ENCODE assay signal across 24 cellular contexts in the genomic region with DNA sequence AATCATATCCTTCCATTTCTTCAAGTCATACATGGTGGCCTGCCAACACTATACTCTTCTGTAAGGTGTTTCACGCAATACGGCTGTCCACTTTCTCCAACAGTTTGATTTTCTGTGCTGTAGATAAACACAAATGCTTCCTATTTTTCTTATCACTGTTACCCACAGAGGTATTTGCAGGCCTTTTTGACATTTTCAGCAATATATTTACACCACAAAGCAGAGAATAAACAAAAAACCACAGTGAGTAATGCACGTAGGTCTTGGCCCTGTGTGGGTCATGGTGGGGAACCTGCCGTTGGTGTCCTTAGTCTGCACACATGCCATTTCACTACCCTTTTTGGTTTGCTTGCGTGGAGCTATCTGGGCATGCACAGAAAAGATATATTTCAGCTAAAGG.
"Had no signal": no experiment of that assay in that cellular context is flagged by ENCODE, and none has a peak within 500 bp of the region (broad histone marks: within the 10 kb centered on the region; RNA-seq: fewer than 3 reads in every experiment).

No MANE protein-coding gene starts in this region.

- H3K4me3 Mint-ChIP-seq: activated CD8-positive, alpha-beta T cell treated with anti-CD3 and anti-CD28 coated beads for 36 hours; activated naive CD8-positive, alpha-beta T cell treated with anti-CD3 and anti-CD28 coated beads, Interleukin-2, amount 10 ng/mL, durations not matched to agents 7 days and 5 days; activated T-cell treated with anti-CD3 and anti-CD28 coated beads, Interleukin-2, amount 50 U/mL, for 72 hours; T-helper 1 cell treated with Interleukin-12 subunit alpha and Interleukin-12 subunit beta and Interleukin-4 antibody, amounts not matched to agents 30 μg/mL and 1 μg/mL, for 36 hours had no signal

- DNase-seq: activated CD4-positive, alpha-beta T cell treated with anti-CD3 and anti-CD28 coated beads for 4 hours; activated CD8-positive, alpha-beta memory T cell treated with anti-CD3 and anti-CD28 coated beads, Interleukin-2, amount 50 U/mL, for 4 hours; activated CD8-positive, alpha-beta T cell treated with anti-CD3 and anti-CD28 coated beads for 36 hours; activated naive CD4-positive, alpha-beta T cell treated with anti-CD3 and anti-CD28 coated beads, Interleukin-2, amount 50 U/mL, for 16 hours; activated naive CD8-positive, alpha-beta T cell treated with anti-CD3 and anti-CD28 coated beads, Interleukin-2, amount 10 ng/mL, durations not matched to agents 7 days and 5 days; activated T-cell treated with anti-CD3 and anti-CD28 coated beads, Interleukin-2, amount 50 U/mL, for 72 hours; adrenal gland; aorta; caudate nucleus; KG1; NCI-H1092; NCI-H1417; NCI-H1930; NCI-H2171 treated with DMSO at 0.1 percent for 48 hours; NCI-H226; NCI-H510A; NCI-H526 treated with DMSO at 0.1 percent for 48 hours; NCI-H82; PC-3; SHP77 treated with DMSO at 0.1 percent for 48 hours; T-helper 9 cell had no signal

- H3K4me1 Mint-ChIP-seq: activated naive CD8-positive, alpha-beta T cell treated with anti-CD3 and anti-CD28 coated beads, Interleukin-2, amount 10 ng/mL, durations not matched to agents 7 days and 5 days had no signal

- ATAC-seq: activated CD4-positive, CD25-positive, alpha-beta regulatory T cell treated with anti-CD3 and anti-CD28 coated beads, Interleukin-2, amount 50 U/mL, for 24 hours; activated CD8-positive, alpha-beta T cell treated with anti-CD3 and anti-CD28 coated beads for 36 hours; activated T-cell treated with anti-CD3 and anti-CD28 coated beads, Interleukin-2, amount 50 U/mL, for 72 hours; PC-3 had no signal

- H3K27ac Mint-ChIP-seq: activated CD8-positive, alpha-beta T cell treated with anti-CD3 and anti-CD28 coated beads for 36 hours; activated naive CD8-positive, alpha-beta T cell treated with anti-CD3 and anti-CD28 coated beads, Interleukin-2, amount 10 ng/mL, durations not matched to agents 7 days and 5 days; activated T-cell treated with anti-CD3 and anti-CD28 coated beads, Interleukin-2, amount 50 U/mL, for 72 hours; activated T-helper 2 cell treated with anti-CD3 and anti-CD28 coated beads, Interferon-gamma antibody, Interleukin-2, Interleukin-4, amounts not matched to agents 10 μg/mL and 5 μg/mL and 100 μg/mL, durations not matched to agents 14 hours and 24 hours and 36 hours; T-helper 1 cell treated with Interleukin-12 subunit alpha and Interleukin-12 subunit beta and Interleukin-4 antibody, amounts not matched to agents 30 μg/mL and 1 μg/mL, for 36 hours had no signal
